Comparison of ENCODE assay signal across 8 cellular contexts in genomic region chr6:28657756-28658465, GRCh38.
A peak's percentile ranks its signal among the peaks of the same experiment; 100 is the strongest.
DNase-seq lines count a peak whose midpoint lies in the region; ATAC-seq, FAIRE-seq and TF ChIP-seq lines count a peak whose summit lies in the region.

No MANE protein-coding gene starts in this region.

- TF ChIP-seq CTCF in glutamatergic neuron (IDR thresholded peaks at IDR 0.05; ENCODE audit: partially characterized antibody, unreplicated experiment), result no peak

- no peaks in the 10 kb centered on the region for H3K9me3 Mint-ChIP-seq in activated naive CD4-positive, alpha-beta T cell treated with anti-CD3 and anti-CD28 coated beads, Interleukin-2, amount 50 U/mL, for 72 hours
- peaks cover 17% of the 10 kb centered on the region for H3K9me3 Mint-ChIP-seq in glutamatergic neuron (ENCODE audit: unreplicated experiment)

- peak overlapping the region; percentile 92 to 100 for H3K27ac Mint-ChIP-seq in activated naive CD4-positive, alpha-beta T cell treated with anti-CD3 and anti-CD28 coated beads, Interleukin-2, amount 50 U/mL, for 72 hours
- H3K27ac Mint-ChIP-seq in glutamatergic neuron (ENCODE audit: unreplicated experiment), result peak overlapping the region; percentile 89

- H3K36me3 Mint-ChIP-seq in activated naive CD4-positive, alpha-beta T cell treated with anti-CD3 and anti-CD28 coated beads, Interleukin-2, amount 50 U/mL, for 72 hours, result peaks cover 4 to 20% of the 10 kb centered on the region in 2 donors
- no peaks in the 10 kb centered on the region for H3K36me3 Mint-ChIP-seq in glutamatergic neuron (ENCODE audit: unreplicated experiment)

- peaks cover 28% of the 10 kb centered on the region for H3K4me1 Mint-ChIP-seq in glutamatergic neuron (ENCODE audit: low read depth, unreplicated experiment)

- H3K4me3 Mint-ChIP-seq in glutamatergic neuron (ENCODE audit: unreplicated experiment), result peak overlapping the region; percentile 88

- DNase-seq in GM12891 (ENCODE audit: insufficient read length, low spot score), result no peak
- peak; percentile 53 for DNase-seq in HS-27A (ENCODE audit: low read depth)
- DNase-seq in RPMI7951 (ENCODE audit: low read depth), result peak; percentile 59
- DNase-seq in activated naive CD4-positive, alpha-beta T cell treated with anti-CD3 and anti-CD28 coated beads, Interleukin-2, amount 50 U/mL, for 72 hours (ENCODE audit: low spot score in 2 of 2), result peak in 1 of 2 donors; percentile 70
- peak; percentile 60 for DNase-seq in glutamatergic neuron
- peak; percentile 48 for DNase-seq in pons (ENCODE audit: low spot score)
- DNase-seq in cortex of kidney (lab: John Stamatoyannopoulos, UW), result no peak

- H3K27me3 Mint-ChIP-seq in glutamatergic neuron (ENCODE audit: unreplicated experiment), result peaks cover 12% of the 10 kb centered on the region

- peak; percentile 86 to 92 for ATAC-seq in activated naive CD4-positive, alpha-beta T cell treated with anti-CD3 and anti-CD28 coated beads, Interleukin-2, amount 50 U/mL, for 72 hours
- ATAC-seq in GM19463 (IDR thresholded peaks at IDR 0.05; ENCODE audit: unreplicated experiment), result no peak

- TF ChIP-seq POLR2A in GM12891 (IDR thresholded peaks at IDR 0.05; ENCODE audit: low read depth, low read length), result no peak

- peak; percentile 65 for FAIRE-seq in GM12891 (lab: Jason Lieb, UNC)

TF ChIP-seq in GM12891, 5 proteins besides CTCF, POLR2A, EP300 and RAD21:
- no peak for TF ChIP-seq TAF1 (IDR thresholded peaks at IDR 0.05; ENCODE audit: low read depth, low read length)
- TF ChIP-seq SPI1 (IDR thresholded peaks at IDR 0.05; ENCODE audit: low read depth, low read length), result no peak
- TF ChIP-seq POU2F2 (IDR thresholded peaks at IDR 0.05; ENCODE audit: low read depth, low read length), result no peak
- no peak for TF ChIP-seq POLR2AphosphoS5 (IDR thresholded peaks at IDR 0.05; ENCODE audit: low read depth, low read length)
- TF ChIP-seq PAX5 (IDR thresholded peaks at IDR 0.05; ENCODE audit: insufficient read depth, low read length, severe bottlenecking), result no peak

Comparison
In these comparisons a context has a peak if more than half of its experiments do, and no peak if none do; other contexts are left out.
1. DNase-seq: peak in HS-27A (single experiment), RPMI7951 (single experiment), glutamatergic neuron (single experiment) and pons (single experiment); none in GM12891 (single experiment) and cortex of kidney (single experiment).